7 cellular contexts compared by ENCODE assay signal in the genomic region with DNA sequence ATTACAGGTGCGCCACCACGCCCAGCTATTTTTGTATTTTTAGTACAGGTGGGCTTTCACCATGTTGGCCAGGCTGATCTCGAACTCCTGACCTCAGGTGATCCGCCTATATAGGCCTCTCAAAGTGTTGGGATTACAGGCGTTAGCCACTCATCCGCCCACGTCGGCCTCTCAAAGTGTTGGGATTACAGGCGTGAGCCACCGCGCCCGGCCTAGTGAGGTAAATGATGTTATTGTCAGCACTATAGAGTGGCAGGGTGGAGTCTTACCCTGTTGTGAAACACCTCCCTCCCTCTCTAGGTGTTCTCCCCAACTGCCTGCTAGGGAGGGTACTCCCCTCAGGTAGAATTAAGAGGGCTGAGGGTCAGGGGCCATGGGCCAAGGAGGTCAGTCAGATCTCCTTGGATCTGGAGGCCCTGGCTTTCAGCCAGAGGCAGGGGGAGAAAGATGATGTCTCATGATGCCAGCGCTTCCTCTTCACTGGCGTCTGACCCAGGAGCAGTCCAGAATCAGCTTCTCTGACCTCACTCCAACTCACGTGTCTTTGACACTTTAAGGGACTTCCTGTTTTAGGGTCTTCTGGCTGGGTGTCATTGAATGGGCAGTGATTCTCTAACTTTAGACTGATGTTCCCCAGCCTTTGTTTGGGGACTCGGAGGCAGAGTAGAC. TPM values are rescaled to one million over a fixed set of nuclear protein-coding genes. Genes with fewer than 3 reads are reported as not detected.
DNase-seq lines count a peak whose midpoint lies in the region; ATAC-seq and TF ChIP-seq lines count a peak whose summit lies in the region.

No MANE protein-coding gene starts in this region.

- H3K9me3 ChIP-seq in HCT116 (ENCODE audit: control insufficient read depth in 1 of 2, insufficient read depth in 1 of 2, low read depth in 1 of 2, low read length in 2 of 2), result no peaks in the 10 kb centered on the region
- H3K9me3 ChIP-seq in spleen, result no peaks in the 10 kb centered on the region

- no peak overlapping the region for H2AFZ ChIP-seq in HCT116 (ENCODE audit: low read depth, low read length, poor library complexity, severe bottlenecking)

- TF ChIP-seq POLR2A in HCT116 (IDR thresholded peaks at IDR 0.05; ENCODE audit: borderline replicate concordance, extremely low read depth, insufficient read depth, insufficient read length) (no peak), spleen (IDR thresholded peaks at IDR 0.05) (no peak)

- H3K79me2 ChIP-seq in HCT116 (ENCODE audit: insufficient read depth, low read length), result peaks cover 30% of the 10 kb centered on the region

- H4K20me1 ChIP-seq in HCT116 (ENCODE audit: insufficient read depth), result no peaks in the 10 kb centered on the region

- RAD21 ChIA-PET in HCT116 (lab: Charles Lee; ENCODE audit: low non-redundant PET in 1 of 2, low total read pairs in 2 of 2, uncharacterized antibody in 2 of 2, unreplicated experiment in 2 of 2), result no interaction called here

- intact Hi-C loops in HCT116 (cut with micrococcal nuclease) (no loop called here), spleen (cut with DNase I; ENCODE audit: low total_unique reads) (no loop called here)

- DNase-seq in HCT116 (ENCODE audit: low read depth, low spot score) (no peak), SK-MEL-5 (ENCODE audit: low read depth, low spot score) (peak; percentile 65), fibroblast of mammary gland (ENCODE audit: low read depth) (peak; percentile 10), spleen (peak; percentile 79), retina (no peak)
- DNase-seq in stimulated activated CD4-positive, alpha-beta T cell treated with anti-CD3 and anti-CD28 coated beads, Interleukin-4, amount 100 ng/mL, for 24 hours, result no peak

- H3K27ac ChIP-seq in HCT116 (ENCODE audit: low read depth, low read length), result peak overlapping the region; percentile 100
- peak overlapping the region; percentile 91 to 98 (median 96) for H3K27ac ChIP-seq in spleen

- no peak for TF ChIP-seq CTCF in HCT116 (IDR thresholded peaks at IDR 0.05 in 2 of 3, conservative IDR thresholded peaks at IDR 0.05 in 1 of 3; ENCODE audit: borderline replicate concordance in 1 of 3, insufficient read depth in 1 of 3, low read depth in 2 of 3, low read length in 2 of 3)
- no peak for TF ChIP-seq CTCF in fibroblast of mammary gland (conservative IDR thresholded peaks at IDR 0.05; ENCODE audit: control insufficient read depth, insufficient read depth, low read depth, low read length)
- TF ChIP-seq CTCF in spleen (IDR thresholded peaks at IDR 0.05 in 8 of 11, conservative IDR thresholded peaks at IDR 0.05 in 3 of 11), result no peak

- no peak for TF ChIP-seq RAD21 in HCT116 (IDR thresholded peaks at IDR 0.05; ENCODE audit: low read depth)

- H3K9ac ChIP-seq in HCT116 (ENCODE audit: low read length), result peak overlapping the region; percentile 91

- POLR2A ChIA-PET in HCT116 (lab: Charles Lee), result interaction anchor here (1.2 kb wide), 1 partner anchor 65 kb away, joined by 4 read pairs; the partner anchor contains the start of gene LGALS1

- H3K36me3 ChIP-seq in HCT116 (ENCODE audit: control insufficient read depth in 1 of 2, insufficient read depth in 2 of 2, low read length in 2 of 2) (peaks cover 3 to 9% of the 10 kb centered on the region in 2 experiments; a peak in 3 of 4 replicates), spleen (peaks cover 0 to 30% (median 17%) of the 10 kb centered on the region in 6 donors)

- H3K4me1 ChIP-seq in HCT116 (ENCODE audit: control insufficient read depth in 1 of 2, insufficient read depth in 2 of 2, low read length in 2 of 2) (peaks cover 30 to 45% of the 10 kb centered on the region in 2 experiments), spleen (peaks cover 27 to 73% (median 46%) of the 10 kb centered on the region in 6 donors)

- WGBS in spleen, 5 donors, result 67 to 83% (median 79%) methylated on average over 16 of the region's 16 CpGs

- BruUV-seq in HCT116 (replicated peaks; lab: Mats Ljungman, UMichigan), result no TSS peak

- H3K27me3 ChIP-seq in HCT116 (ENCODE audit: insufficient read depth, low read length) (no peaks in the 10 kb centered on the region), spleen (replicated peaks in 1 of 7) (peaks cover 0 to 7% (median 0%) of the 10 kb centered on the region in 7 donors)

- peak overlapping the region; percentile 91 for H3K4me2 ChIP-seq in HCT116 (ENCODE audit: low read length)

- H3K9me2 ChIP-seq in HCT116 (ENCODE audit: insufficient read depth), result no peaks in the 10 kb centered on the region

- no peak for ATAC-seq in HCT116
- no peak for ATAC-seq in GM21528 (IDR thresholded peaks at IDR 0.05; ENCODE audit: low FRiP score, unreplicated experiment)

- in situ Hi-C loops in SK-MEL-5 (cut with HindIII; ENCODE audit: low pct_unique_long_range_greater_than_20kb, low sequenced_read_pairs), result no loop called here

- CTCF ChIA-PET in HCT116 (lab: Charles Lee), result no interaction called here

- H3K4me3 ChIP-seq in HCT116 (replicated peaks in 1 of 2; ENCODE audit: low read depth in 1 of 2, low read length in 2 of 2), result peak overlapping the region; percentile 82 to 93
- H3K4me3 ChIP-seq in fibroblast of mammary gland (ENCODE audit: control insufficient read depth, low read depth, low read length), result no peak overlapping the region
- peak overlapping the region in 3 of 8 donors; percentile 86 to 97 (median 96) for H3K4me3 ChIP-seq in spleen

TF ChIP-seq in HCT116, 20 proteins besides CTCF, POLR2A, EP300 and RAD21:
- TF ChIP-seq EGR1 (IDR thresholded peaks at IDR 0.05; ENCODE audit: low read depth), result 0 out of 2 replicates have a peak, but pooled peaks have one; percentile 16
- TF ChIP-seq, protein P1, sequence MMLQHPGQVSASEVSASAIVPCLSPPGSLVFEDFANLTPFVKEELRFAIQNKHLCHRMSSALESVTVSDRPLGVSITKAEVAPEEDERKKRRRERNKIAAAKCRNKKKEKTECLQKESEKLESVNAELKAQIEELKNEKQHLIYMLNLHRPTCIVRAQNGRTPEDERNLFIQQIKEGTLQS (IDR thresholded peaks at IDR 0.05), result no peak

RNA-seq across cellular contexts. Expression of gene GGA1, which starts 2.0 kb away (rescaled TPM):
- total RNA-seq in HCT116 (2021; ENCODE audit: unreplicated experiment) (89.8 TPM), spleen (100 to 1,000 TPM in 1 of 7 donors, 10 to 100 TPM in 6; 67.6 to 115 (median 82.6) TPM)
- polyA plus RNA-seq in HCT116 (2012), result 61.4 and 61.5 TPM in 2 replicates
- total RNA-seq in SK-MEL-5 (2014; rRNA removed; shearing (Covaris generic)), result 62.0 and 70.3 TPM in 2 replicates
- polyA plus RNA-seq in SK-MEL-5 (2015; cell fraction: cytosol; rRNA removed), result 60.5 and 73.1 TPM in 2 replicates
- 370 and 419 TPM in 2 replicates for polyA plus RNA-seq in SK-MEL-5 (2015; cell fraction: nucleus; rRNA removed)
- 100 to 1,000 TPM in 2 of 3 donors, 10 to 100 TPM in 1; 43.4 to 134 (median 121) TPM for polyA plus RNA-seq in spleen

RNA-seq across cellular contexts. Expression of gene SH3BP1, which starts 28.9 kb away (rescaled TPM):
- 48.4 TPM for total RNA-seq in HCT116 (2021; ENCODE audit: unreplicated experiment)
- polyA plus RNA-seq in HCT116 (2012), result 72.9 and 82.7 TPM in 2 replicates
- 3.9 and 5.5 TPM in 2 replicates for total RNA-seq in SK-MEL-5 (2014; rRNA removed; shearing (Covaris generic))
- 20.3 and 21.9 TPM in 2 replicates for polyA plus RNA-seq in SK-MEL-5 (2015; cell fraction: cytosol; rRNA removed)
- 20.6 and 22.3 TPM in 2 replicates for polyA plus RNA-seq in SK-MEL-5 (2015; cell fraction: nucleus; rRNA removed)
- 10 to 100 TPM; 38.0 to 78.9 (median 61.2) TPM for total RNA-seq in spleen
- 10 to 100 TPM; 17.7 to 51.7 (median 35.2) TPM for polyA plus RNA-seq in spleen

RNA-seq across cellular contexts. Expression of gene LGALS2, which starts 30.7 kb away (rescaled TPM):
- total RNA-seq in HCT116 (2021; ENCODE audit: unreplicated experiment) (not detected), spleen (10 to 100 TPM in 5 of 7 donors, 1 to 10 TPM in 1, not detected in 1; 3.9 to 22.8 (median 12.8) TPM)
- polyA plus RNA-seq in HCT116 (2012), result 0.61 TPM in 1 of 2 replicates, not detected in the other
- not detected in 2 replicates for total RNA-seq in SK-MEL-5 (2014; rRNA removed; shearing (Covaris generic))
- polyA plus RNA-seq in SK-MEL-5 (2015; cell fraction: cytosol; rRNA removed), result not detected in 2 replicates
- not detected in 2 replicates for polyA plus RNA-seq in SK-MEL-5 (2015; cell fraction: nucleus; rRNA removed)
- polyA plus RNA-seq in spleen, result 10 to 100 TPM; 21.1 to 41.8 (median 25.5) TPM

RNA-seq across cellular contexts. Expression of gene PDXP, which starts 47.9 kb away (rescaled TPM):
- 42.7 TPM for total RNA-seq in HCT116 (2021; ENCODE audit: unreplicated experiment)
- polyA plus RNA-seq in HCT116 (2012), result 43.9 and 52.6 TPM in 2 replicates
- 61.7 and 64.4 TPM in 2 replicates for total RNA-seq in SK-MEL-5 (2014; rRNA removed; shearing (Covaris generic))
- polyA plus RNA-seq in SK-MEL-5 (2015; cell fraction: cytosol; rRNA removed), result 97.0 and 101 TPM in 2 replicates
- 9.7 and 13.1 TPM in 2 replicates for polyA plus RNA-seq in SK-MEL-5 (2015; cell fraction: nucleus; rRNA removed)
- 10 to 100 TPM in 5 of 7 donors, 1 to 10 TPM in 2; 9.3 to 17.8 (median 11.2) TPM for total RNA-seq in spleen
- polyA plus RNA-seq in spleen, result 10 to 100 TPM; 14.7 to 26.6 (median 15.4) TPM

RNA-seq across cellular contexts. Expression of gene CDC42EP1, which starts 50.3 kb away (rescaled TPM):
- 160 TPM for total RNA-seq in HCT116 (2021; ENCODE audit: unreplicated experiment)
- polyA plus RNA-seq in HCT116 (2012), result 184 and 199 TPM in 2 replicates
- 25.4 and 30.7 TPM in 2 replicates for total RNA-seq in SK-MEL-5 (2014; rRNA removed; shearing (Covaris generic))
- polyA plus RNA-seq in SK-MEL-5 (2015; cell fraction: cytosol; rRNA removed), result 141 and 156 TPM in 2 replicates
- 23.8 and 25.4 TPM in 2 replicates for polyA plus RNA-seq in SK-MEL-5 (2015; cell fraction: nucleus; rRNA removed)
- 10 to 100 TPM; 13.2 to 35.7 (median 22.4) TPM for total RNA-seq in spleen
- polyA plus RNA-seq in spleen, result 10 to 100 TPM in 1 of 3 donors, 1 to 10 TPM in 2; 4.6 to 13.7 (median 4.8) TPM

Comparison
In these comparisons a context has a peak if more than half of its experiments do, and no peak if none do; other contexts are left out.
1. DNase-seq: peak in SK-MEL-5 (single experiment), fibroblast of mammary gland (single experiment) and spleen (single experiment); none in HCT116 (single experiment), stimulated activated CD4-positive, alpha-beta T cell treated with anti-CD3 and anti-CD28 coated beads, Interleukin-4, amount 100 ng/mL, for 24 hours (single experiment) and retina (single experiment).